In genomic region chr17:64129765-64130558, GRCh38 we compare ENCODE assay signal across 1 cellular context.
A peak's percentile ranks its signal among the peaks of the same experiment; 100 is the strongest.
TF ChIP-seq lines count a peak whose summit lies in the region.

Gene ERN1 (minus strand): TSS chr17:64130144. CDS start chr17:64130029, 115 bp downstream.

TF ChIP-seq in K562, 482 proteins besides CTCF, POLR2A, EP300 and RAD21 (continued from another document and continues in another):
- TF ChIP-seq PRDM10 (IDR thresholded peaks at IDR 0.05; ENCODE audit: partially characterized antibody) (peak; percentile 4), CUX1 (CRISPR knock-in tag; IDR thresholded peaks at IDR 0.05) (no peak), DNMT1 (IDR thresholded peaks at IDR 0.05) (no peak), EHMT2 (IDR thresholded peaks at IDR 0.05) (no peak), ZBTB11 (CRISPR knock-in tag; IDR thresholded peaks at IDR 0.05) (peak; percentile 68 to 92 (median 89); a peak in 5 of 6 replicates), E2F6 (IDR thresholded peaks at IDR 0.05; ENCODE audit: borderline replicate concordance in 1 of 2, extremely low read depth in 1 of 2, insufficient read depth in 1 of 2, insufficient read length in 1 of 2, low read depth in 1 of 2, low read length in 1 of 2, poor library complexity in 1 of 2, severe bottlenecking in 1 of 2) (peak; percentile 55 to 67), HMBOX1 (IDR thresholded peaks at IDR 0.05) (no peak), SMARCE1 (IDR thresholded peaks at IDR 0.05) (no peak), RBM22 (IDR thresholded peaks at IDR 0.05; ENCODE audit: low read depth, low read length, poor library complexity, severe bottlenecking) (peak; percentile 81), DMBX1 (CRISPR knock-in tag; IDR thresholded peaks at IDR 0.05; ENCODE audit: borderline replicate concordance) (no peak), SUPT5H (IDR thresholded peaks at IDR 0.05) (peak; percentile 84), ZNF583 (CRISPR knock-in tag; IDR thresholded peaks at IDR 0.05) (peak; percentile 22; the same call in 1 of the 2 replicates), ATF2 (CRISPR knock-in tag; IDR thresholded peaks at IDR 0.05) (0 out of 2 replicates have a peak, but pooled peaks have one; percentile 44), AFF4 (CRISPR knock-in tag; IDR thresholded peaks at IDR 0.05) (peak; percentile 40; the same call in 1 of the 2 replicates), HOMEZ (CRISPR knock-in tag; IDR thresholded peaks at IDR 0.05) (no peak), SETDB1 (IDR thresholded peaks at IDR 0.05; ENCODE audit: low read length) (no peak), HDAC3 (IDR thresholded peaks at IDR 0.05; ENCODE audit: borderline replicate concordance, partially characterized antibody) (no peak), ZNF140 (CRISPR knock-in tag; IDR thresholded peaks at IDR 0.05) (no peak), CEBPZ (IDR thresholded peaks at IDR 0.05; ENCODE audit: borderline replicate concordance, low read depth, low read length) (no peak), DDX20 (tag; IDR thresholded peaks at IDR 0.05; ENCODE audit: low read depth) (no peak), HDAC8 (tag; IDR thresholded peaks at IDR 0.05) (0 out of 2 replicates have a peak, but pooled peaks have one; percentile 27), SREBF1 (IDR thresholded peaks at IDR 0.05; ENCODE audit: borderline replicate concordance, low read depth, low read length) (no peak), MIER1 (IDR thresholded peaks at IDR 0.05; ENCODE audit: low read depth) (no peak)
